In genomic region chr15:43880406-43881184, GRCh38 we compare ENCODE assay signal across 23 cellular contexts. TPM values are rescaled to one million over a fixed set of nuclear protein-coding genes. Genes with fewer than 3 reads are reported as not detected.
DNase-seq lines count a peak whose midpoint lies in the region; ATAC-seq, FAIRE-seq and TF ChIP-seq lines count a peak whose summit lies in the region.
"Had no signal": no experiment of that assay in that cellular context is flagged by ENCODE, and none has a peak within 500 bp of the region (broad histone marks: within the 10 kb centered on the region; RNA-seq: fewer than 3 reads in every experiment).

No MANE protein-coding gene starts in this region.

- ATAC-seq in esophagus mucosa: peak; percentile 17
- ATAC-seq in HG03342 (IDR thresholded peaks at IDR 0.05; ENCODE audit: unreplicated experiment): no peak
- no peak for ATAC-seq in HG02642 (IDR thresholded peaks at IDR 0.05; ENCODE audit: poor library complexity, unreplicated experiment)
- ATAC-seq in GM21576 (IDR thresholded peaks at IDR 0.05; ENCODE audit: unreplicated experiment): no peak
- ATAC-seq: naive thymus-derived CD4-positive, alpha-beta T cell; stimulated activated memory B cell treated with anti-CD40 and anti-IgM and Interleukin-4, amounts not matched to agents 10 μg/mL and 1 μg/mL and 100 μg/mL, for 72 hours had no signal

- H3K9ac ChIP-seq in kidney (ENCODE audit: low read length in 2 of 2): no peak overlapping the region

- no peak for TF ChIP-seq POLR2A in NB4 (IDR thresholded peaks at IDR 0.05; ENCODE audit: extremely low read depth, insufficient read length)

- H3K9me3 Mint-ChIP-seq in activated T-helper 2 cell treated with anti-CD3 and anti-CD28 coated beads, Interferon-gamma antibody, Interleukin-2, Interleukin-4, amounts not matched to agents 10 μg/mL and 5 μg/mL and 100 μg/mL, durations not matched to agents 14 hours and 24 hours and 36 hours: no peaks in the 10 kb centered on the region
- H3K9me3 Mint-ChIP-seq: CD4-positive, alpha-beta T cell; naive thymus-derived CD4-positive, alpha-beta T cell; stimulated activated memory B cell treated with anti-CD40 and anti-IgM and Interleukin-4, amounts not matched to agents 10 μg/mL and 1 μg/mL and 100 μg/mL, for 72 hours had no signal

- no peak overlapping the region for H3K4me3 Mint-ChIP-seq in activated T-helper 2 cell treated with anti-CD3 and anti-CD28 coated beads, Interferon-gamma antibody, Interleukin-2, Interleukin-4, amounts not matched to agents 10 μg/mL and 5 μg/mL and 100 μg/mL, durations not matched to agents 14 hours and 24 hours and 36 hours (ENCODE audit: low read depth)
- H3K4me3 Mint-ChIP-seq: CD4-positive, alpha-beta T cell; naive thymus-derived CD4-positive, alpha-beta T cell; stimulated activated memory B cell treated with anti-CD40 and anti-IgM and Interleukin-4, amounts not matched to agents 10 μg/mL and 1 μg/mL and 100 μg/mL, for 72 hours had no signal

- H3K27ac ChIP-seq in kidney (ENCODE audit: low read depth in 2 of 2, low read length in 2 of 2): no peak overlapping the region
- H3K27ac ChIP-seq: brain microvascular endothelial cell, HL-60, spleen had no signal

- no peak overlapping the region for H3K4me3 ChIP-seq in NB4 (ENCODE audit: low read depth, low read length)
- no peak overlapping the region for H3K4me3 ChIP-seq in kidney (ENCODE audit: low read length in 2 of 2)
- H3K4me3 ChIP-seq: spleen had no signal

- H3K9me3 ChIP-seq in kidney (ENCODE audit: control insufficient read depth in 1 of 2, low read length in 2 of 2): no peaks in the 10 kb centered on the region
- H3K9me3 ChIP-seq: spleen had no signal

- intact Hi-C loops in kidney (cut with DNase I): no loop called here
- intact Hi-C loops in activated T-helper 2 cell treated with anti-CD3 and anti-CD28 coated beads, Interferon-gamma antibody, Interleukin-2, Interleukin-4, amounts not matched to agents 10 μg/mL and 5 μg/mL and 100 μg/mL, durations not matched to agents 14 hours and 24 hours and 36 hours (cut with micrococcal nuclease): no loop called here

- no peaks in the 10 kb centered on the region for H3K4me1 ChIP-seq in kidney (ENCODE audit: control insufficient read depth in 1 of 2, insufficient read depth in 1 of 2, low read depth in 1 of 2, low read length in 2 of 2)
- H3K4me1 ChIP-seq: spleen had no signal

- no peaks in the 10 kb centered on the region for H3K4me1 Mint-ChIP-seq in activated T-helper 2 cell treated with anti-CD3 and anti-CD28 coated beads, Interferon-gamma antibody, Interleukin-2, Interleukin-4, amounts not matched to agents 10 μg/mL and 5 μg/mL and 100 μg/mL, durations not matched to agents 14 hours and 24 hours and 36 hours (ENCODE audit: low read depth)
- H3K4me1 Mint-ChIP-seq: naive thymus-derived CD4-positive, alpha-beta T cell; stimulated activated memory B cell treated with anti-CD40 and anti-IgM and Interleukin-4, amounts not matched to agents 10 μg/mL and 1 μg/mL and 100 μg/mL, for 72 hours had no signal

- DNase-seq in A172 (ENCODE audit: low spot score) (peak; percentile 5), NB4 (ENCODE audit: low read depth) (peak; percentile 15), kidney (peak; percentile 12)
- DNase-seq in activated T-helper 2 cell treated with anti-CD3 and anti-CD28 coated beads, Interferon-gamma antibody, Interleukin-2, Interleukin-4, amounts not matched to agents 10 μg/mL and 5 μg/mL and 100 μg/mL, durations not matched to agents 14 hours and 24 hours and 36 hours (ENCODE audit: low spot score): no peak
- DNase-seq: activated CD4-positive, alpha-beta T cell treated with anti-CD3 and anti-CD28 coated beads for 1 hour; brain microvascular endothelial cell; CD4-positive, alpha-beta T cell; DND-41; KBM-7; naive thymus-derived CD4-positive, alpha-beta T cell; NCI-H1105; NCI-H2171 treated with DMSO at 0.1 percent for 48 hours; RPMI8226; spleen; T-helper 2 cell had no signal

- H3K36me3 ChIP-seq in kidney (ENCODE audit: control insufficient read depth in 1 of 2, insufficient read depth in 2 of 2, low read length in 2 of 2): no peaks in the 10 kb centered on the region
- H3K36me3 ChIP-seq: brain microvascular endothelial cell had no signal

- H3K27ac Mint-ChIP-seq in activated T-helper 2 cell treated with anti-CD3 and anti-CD28 coated beads, Interferon-gamma antibody, Interleukin-2, Interleukin-4, amounts not matched to agents 10 μg/mL and 5 μg/mL and 100 μg/mL, durations not matched to agents 14 hours and 24 hours and 36 hours: no peak overlapping the region
- H3K27ac Mint-ChIP-seq: CD4-positive, alpha-beta T cell; naive thymus-derived CD4-positive, alpha-beta T cell; progenitor cell of endocrine pancreas; stimulated activated memory B cell treated with anti-CD40 and anti-IgM and Interleukin-4, amounts not matched to agents 10 μg/mL and 1 μg/mL and 100 μg/mL, for 72 hours had no signal

- H3K36me3 Mint-ChIP-seq in activated T-helper 2 cell treated with anti-CD3 and anti-CD28 coated beads, Interferon-gamma antibody, Interleukin-2, Interleukin-4, amounts not matched to agents 10 μg/mL and 5 μg/mL and 100 μg/mL, durations not matched to agents 14 hours and 24 hours and 36 hours (ENCODE audit: low read depth): peaks cover 45% of the 10 kb centered on the region
- H3K36me3 Mint-ChIP-seq: stimulated activated memory B cell treated with anti-CD40 and anti-IgM and Interleukin-4, amounts not matched to agents 10 μg/mL and 1 μg/mL and 100 μg/mL, for 72 hours had no signal

- no peak for TF ChIP-seq CTCF in NB4 (IDR thresholded peaks at IDR 0.05; ENCODE audit: low read depth, low read length)
- TF ChIP-seq CTCF in kidney (IDR thresholded peaks at IDR 0.05; ENCODE audit: borderline replicate concordance, extremely low read depth, insufficient read depth): no peak

- no peaks in the 10 kb centered on the region for H3K27me3 Mint-ChIP-seq in activated T-helper 2 cell treated with anti-CD3 and anti-CD28 coated beads, Interferon-gamma antibody, Interleukin-2, Interleukin-4, amounts not matched to agents 10 μg/mL and 5 μg/mL and 100 μg/mL, durations not matched to agents 14 hours and 24 hours and 36 hours (ENCODE audit: low read depth)
- H3K27me3 Mint-ChIP-seq: CD4-positive, alpha-beta T cell; naive thymus-derived CD4-positive, alpha-beta T cell; progenitor cell of endocrine pancreas; stimulated activated memory B cell treated with anti-CD40 and anti-IgM and Interleukin-4, amounts not matched to agents 10 μg/mL and 1 μg/mL and 100 μg/mL, for 72 hours had no signal

- no peak for FAIRE-seq in kidney (lab: Jason Lieb, UNC)
- FAIRE-seq: urothelium cell line had no signal

RNA-seq across cellular contexts. Expression of gene WDR76, which starts 53.8 kb away (rescaled TPM):
- total RNA-seq in A172 (2014; rRNA removed; shearing (Covaris generic)): 36.0 and 51.1 TPM in 2 replicates
- 10.4 TPM for total RNA-seq in esophagus mucosa
- total RNA-seq in kidney: 4.8 TPM
- polyA plus RNA-seq in kidney (ENCODE audit: insufficient read depth, low read depth, low replicate concordance): 0.73 TPM
- total RNA-seq in activated T-helper 2 cell treated with anti-CD3 and anti-CD28 coated beads, Interferon-gamma antibody, Interleukin-2, Interleukin-4, amounts not matched to agents 10 μg/mL and 5 μg/mL and 100 μg/mL, durations not matched to agents 14 hours and 24 hours and 36 hours: 67.8 and 71.0 TPM in 2 replicates

RNA-seq across cellular contexts. Expression of gene MFAP1, which starts 56.1 kb away (rescaled TPM):
- total RNA-seq in A172 (2014; rRNA removed; shearing (Covaris generic)): 34.3 and 34.5 TPM in 2 replicates
- total RNA-seq in esophagus mucosa (15.1 TPM), kidney (25.3 TPM)
- polyA plus RNA-seq in kidney (ENCODE audit: insufficient read depth, low read depth, low replicate concordance): 28.1 TPM
- 43.7 and 44.3 TPM in 2 replicates for total RNA-seq in activated T-helper 2 cell treated with anti-CD3 and anti-CD28 coated beads, Interferon-gamma antibody, Interleukin-2, Interleukin-4, amounts not matched to agents 10 μg/mL and 5 μg/mL and 100 μg/mL, durations not matched to agents 14 hours and 24 hours and 36 hours
